In the genomic region with DNA sequence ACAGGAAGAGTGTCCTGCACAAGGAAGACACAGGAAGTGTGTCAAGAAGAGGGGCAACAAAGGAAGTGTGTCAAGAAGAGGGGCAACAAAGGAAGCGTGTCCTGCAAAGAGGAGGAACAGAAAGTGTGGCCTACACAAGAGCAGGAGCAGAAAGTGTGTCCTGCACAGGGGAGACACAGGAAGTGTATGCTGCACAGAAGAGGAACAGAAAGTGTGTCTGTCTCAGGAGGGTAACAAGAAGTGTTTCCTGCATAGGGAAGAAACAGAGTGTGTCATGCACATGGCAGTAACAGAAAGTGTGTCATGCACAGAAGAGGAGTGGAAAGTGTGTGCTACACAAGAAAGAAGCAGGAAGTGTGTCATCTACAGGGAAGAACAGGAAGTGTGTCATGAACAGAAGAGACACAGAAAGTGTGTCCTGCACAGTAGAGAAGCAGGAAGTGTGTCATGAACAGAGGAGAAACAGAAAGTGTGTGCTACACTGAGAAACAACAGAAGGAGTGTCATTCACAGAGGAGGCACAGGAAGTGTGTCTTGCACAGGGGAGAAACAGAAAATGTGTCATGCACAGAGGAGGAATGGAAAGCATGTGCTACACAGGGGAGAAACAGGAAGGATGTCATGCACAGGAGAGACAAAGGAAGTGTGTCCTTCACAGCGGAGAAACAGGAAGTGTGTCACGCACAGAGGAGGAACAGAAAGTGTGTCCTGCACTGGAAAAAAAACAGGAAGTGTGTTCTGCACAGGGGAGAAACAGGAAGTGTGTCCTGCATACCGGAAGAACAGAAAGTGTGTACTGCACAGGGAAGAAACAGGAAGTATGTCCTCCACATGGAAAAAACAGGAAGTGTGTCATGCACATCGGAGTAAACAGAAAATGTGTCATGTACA, we compare ENCODE assay signal across 13 cellular contexts.
DNase-seq lines count a peak whose midpoint lies in the region; ATAC-seq and TF ChIP-seq lines count a peak whose summit lies in the region.
"Had no signal": no experiment of that assay in that cellular context is flagged by ENCODE, and none has a peak within 500 bp of the region (broad histone marks: within the 10 kb centered on the region; RNA-seq: fewer than 3 reads in every experiment).

No MANE protein-coding gene starts in this region.

- intact Hi-C loops in tibial artery (cut with DNase I; ENCODE audit: low total_unique reads), result no loop called here

- H3K4me3 ChIP-seq in BLaER1 (peak overlapping the region; percentile 50), Karpas-422 (ENCODE audit: low read length) (peak overlapping the region; percentile 46; the same call in 1 of the 2 replicates), tibial artery (no peak overlapping the region)

- no peaks in the 10 kb centered on the region for H3K36me3 ChIP-seq in BLaER1
- H3K36me3 ChIP-seq in Karpas-422 (ENCODE audit: insufficient read depth, low read length), result peaks cover 7% of the 10 kb centered on the region; the same call in 1 of the 2 replicates
- no peaks in the 10 kb centered on the region for H3K36me3 ChIP-seq in tibial artery
- H3K36me3 ChIP-seq: brain microvascular endothelial cell had no signal

- H3K27me3 ChIP-seq in BLaER1 (no peaks in the 10 kb centered on the region), Karpas-422 (ENCODE audit: low read length) (no peaks in the 10 kb centered on the region), tibial artery (no peaks in the 10 kb centered on the region)
- H3K27me3 ChIP-seq: brain microvascular endothelial cell had no signal

- peak; percentile 91 for DNase-seq in Karpas-422
- peak; percentile 36 for DNase-seq in SKM-1 treated with dmso at 0.1 percent for 144 hours (lab: John Stamatoyannopoulos, UW; ENCODE audit: unreplicated experiment)
- no peak for DNase-seq in NCI-H1092 treated with DMSO at 0.1 percent for 48 hours (lab: John Stamatoyannopoulos, UW)
- DNase-seq in tibial artery, result no peak
- DNase-seq in NCI-H128 (lab: John Stamatoyannopoulos, UW; ENCODE audit: unreplicated experiment), result no peak
- DNase-seq: activated CD4-positive, alpha-beta T cell treated with anti-CD3 and anti-CD28 coated beads, Interleukin-2, amount 10 ng/mL, durations not matched to agents 24 days and 14 days; brain microvascular endothelial cell; NCI-H1694; NCI-H774; stimulated activated CD4-positive, alpha-beta T cell treated with anti-CD3 and anti-CD28 coated beads, Interleukin-4, amount 100 ng/mL, for 1 hour had no signal

- peaks cover 22% of the 10 kb centered on the region for H3K4me1 ChIP-seq in BLaER1
- H3K4me1 ChIP-seq in Karpas-422 (ENCODE audit: low read length), result peaks cover 31% of the 10 kb centered on the region
- no peaks in the 10 kb centered on the region for H3K4me1 ChIP-seq in tibial artery

- no peaks in the 10 kb centered on the region for H3K79me2 ChIP-seq in Karpas-422 (ENCODE audit: low read length)

- H3K9me3 ChIP-seq in BLaER1 (peaks cover 35% of the 10 kb centered on the region), Karpas-422 (ENCODE audit: low read length) (peaks cover 23% of the 10 kb centered on the region), tibial artery (peaks cover 0 to 5% (median 0%) of the 10 kb centered on the region in 3 donors)

- peak overlapping the region; percentile 73 for H3K27ac ChIP-seq in BLaER1
- H3K27ac ChIP-seq in Karpas-422 (ENCODE audit: low read length), result peak overlapping the region; percentile 94
- no peak overlapping the region for H3K27ac ChIP-seq in tibial artery
- H3K27ac ChIP-seq: brain microvascular endothelial cell had no signal

- peak overlapping the region; percentile 36 for H2AFZ ChIP-seq in Karpas-422 (ENCODE audit: low read length)

- no peaks in the 10 kb centered on the region for H3K9me2 ChIP-seq in Karpas-422 (replicated peaks; ENCODE audit: insufficient read depth, low read length)

- H3K4me2 ChIP-seq in BLaER1 (peak overlapping the region; percentile 48), Karpas-422 (ENCODE audit: low read depth, low read length, poor library complexity, severe bottlenecking) (peak overlapping the region; percentile 3)

- no peak for TF ChIP-seq CTCF in tibial artery (IDR thresholded peaks at IDR 0.05)

- ATAC-seq in GM18517 (IDR thresholded peaks at IDR 0.05; ENCODE audit: unreplicated experiment) (peak; percentile 65), HG02852 (IDR thresholded peaks at IDR 0.05; ENCODE audit: unreplicated experiment) (no peak)

- H4K20me1 ChIP-seq in BLaER1 (no peaks in the 10 kb centered on the region), Karpas-422 (ENCODE audit: insufficient read depth, low read depth, low read length) (no peaks in the 10 kb centered on the region)

- H3K9ac ChIP-seq in BLaER1, result no peak overlapping the region
- H3K9ac ChIP-seq in Karpas-422 (ENCODE audit: low read length), result peak overlapping the region; percentile 32

Comparison
In these comparisons a context has a peak if more than half of its experiments do, and no peak if none do; other contexts are left out.
1. H3K27ac ChIP-seq: peak in BLaER1 (single experiment) and Karpas-422 (single experiment); none in tibial artery (0 of 2).
2. H3K4me3 ChIP-seq: peak in BLaER1 (single experiment) and Karpas-422 (single experiment); none in tibial artery (0 of 2).
3. DNase-seq: peak in Karpas-422 (single experiment) and SKM-1 treated with dmso at 0.1 percent for 144 hours (single experiment); none in NCI-H1092 treated with DMSO at 0.1 percent for 48 hours (single experiment), tibial artery (0 of 2) and NCI-H128 (single experiment).